1 cellular context compared by ENCODE assay signal in genomic region chr3:128556384-128556783, GRCh38.
TF ChIP-seq lines count a peak whose summit lies in the region.

No MANE protein-coding gene starts in this region.

TF ChIP-seq in IMR-90, 13 proteins besides CTCF, POLR2A, EP300 and RAD21 (continued from another document):
- no peak for TF ChIP-seq USF2 (IDR thresholded peaks at IDR 0.05; ENCODE audit: low read depth, low read length)
TF ChIP-seq in IMR-90: peak in this region for 0.
